9 cellular contexts compared by ENCODE assay signal in genomic region chr19:12783849-12784393, GRCh38. TPM values are rescaled to one million over a fixed set of nuclear protein-coding genes. Genes with fewer than 3 reads are reported as not detected.
DNase-seq lines count a peak whose midpoint lies in the region; ATAC-seq and TF ChIP-seq lines count a peak whose summit lies in the region.
"Had no signal": no experiment of that assay in that cellular context is flagged by ENCODE, and none has a peak within 500 bp of the region (broad histone marks: within the 10 kb centered on the region; RNA-seq: fewer than 3 reads in every experiment).

No MANE protein-coding gene starts in this region.

- H3K9me3 Mint-ChIP-seq in CD8-positive, alpha-beta memory T cell, result no peaks in the 10 kb centered on the region

- H3K4me3 Mint-ChIP-seq in CD8-positive, alpha-beta memory T cell, result peak overlapping the region in 6 of 7 donors; percentile 61 to 87 (median 72)

- 21 to 26% (median 21%) methylated on average over 15 to 19 of the region's 19 CpGs for WGBS in ovary, 3 donors

- H3K27ac ChIP-seq in CD8-positive, alpha-beta memory T cell (ENCODE audit: low read depth, low read length), result peak overlapping the region; percentile 84
- H3K27ac ChIP-seq in SK-N-MC (peak overlapping the region; percentile 93), ovary (peak overlapping the region; percentile 64 to 99)

- intact Hi-C loops in ovary (cut with DNase I), result loop anchor here in 1 of 4 donors (10.0 kb wide), 1 partner anchor 1061 kb away; no protein-coding TSS in a partner anchor

- POLR2A ChIA-PET in CD8-positive, alpha-beta memory T cell (lab: Charles Lee), result interaction anchor here (0.7 to 2.7 kb wide), 2 partner anchors 8 to 12 kb away, joined by 4 to 140 read pairs; partner anchors contain the start of gene JUNB

- no peak for TF ChIP-seq CTCF in fibroblast of villous mesenchyme (IDR thresholded peaks at IDR 0.05; ENCODE audit: insufficient read depth, low read depth, low read length)
- no peak for TF ChIP-seq CTCF in ovary (IDR thresholded peaks at IDR 0.05)

- H3K4me1 ChIP-seq in CD8-positive, alpha-beta memory T cell (ENCODE audit: insufficient read depth, low read length), result peaks cover 63% of the 10 kb centered on the region
- peaks cover 21% of the 10 kb centered on the region for H3K4me1 ChIP-seq in ovary (ENCODE audit: insufficient read depth)

- peaks cover 0 to 1% (median 0%) of the 10 kb centered on the region in 3 donors for H3K36me3 Mint-ChIP-seq in CD8-positive, alpha-beta memory T cell

- H3K27ac Mint-ChIP-seq in CD8-positive, alpha-beta memory T cell, result peak overlapping the region in 5 of 8 donors; percentile 89 to 98 (median 96)

- no peaks in the 10 kb centered on the region for H3K27me3 ChIP-seq in CD8-positive, alpha-beta memory T cell (ENCODE audit: insufficient read depth, low read length, poor library complexity, severe bottlenecking)
- no peaks in the 10 kb centered on the region for H3K27me3 ChIP-seq in ovary

- no peaks in the 10 kb centered on the region for H3K36me3 ChIP-seq in CD8-positive, alpha-beta memory T cell (ENCODE audit: insufficient read depth, low read length)
- H3K36me3 ChIP-seq in SK-N-MC (ENCODE audit: insufficient read depth, low read length) (no peaks in the 10 kb centered on the region), ovary (no peaks in the 10 kb centered on the region)

- H3K4me3 ChIP-seq in CD8-positive, alpha-beta memory T cell (ENCODE audit: low read length), result no peak overlapping the region
- no peak overlapping the region for H3K4me3 ChIP-seq in SK-N-MC
- H3K4me3 ChIP-seq in fibroblast of villous mesenchyme (ENCODE audit: low read depth, low read length), result no peak overlapping the region
- no peak overlapping the region for H3K4me3 ChIP-seq in ovary

- TF ChIP-seq POLR2A in ovary (IDR thresholded peaks at IDR 0.05), result no peak

- CTCF ChIA-PET in CD8-positive, alpha-beta memory T cell (lab: Charles Lee), result interaction anchor here (1.3 to 16.3 kb wide), 2 partner anchors 13 to 18 kb away, joined by 4 to 483 read pairs; partner anchors contain the start of genes JUNB, PRDX2 and THSD8

- no peak overlapping the region for H3K9ac ChIP-seq in SK-N-MC (ENCODE audit: insufficient read length)

- peaks cover 20 to 36% (median 24%) of the 10 kb centered on the region in 3 donors for H3K4me1 Mint-ChIP-seq in CD8-positive, alpha-beta memory T cell

- H3K27me3 Mint-ChIP-seq in CD8-positive, alpha-beta memory T cell, result peaks cover 0 to 2% of the 10 kb centered on the region in 2 donors

- TF ChIP-seq EP300 in ovary (IDR thresholded peaks at IDR 0.05), result no peak

- no peaks in the 10 kb centered on the region for H3K9me3 ChIP-seq in CD8-positive, alpha-beta memory T cell (ENCODE audit: low read length)
- H3K9me3 ChIP-seq in SK-N-MC (ENCODE audit: low read depth, low read length) (no peaks in the 10 kb centered on the region), ovary (no peaks in the 10 kb centered on the region)

- no peak for ATAC-seq in GM18870 (IDR thresholded peaks at IDR 0.05; ENCODE audit: unreplicated experiment)

- peak in 1 of 5 donors; percentile 60 for DNase-seq in CD8-positive, alpha-beta memory T cell
- DNase-seq in SK-N-MC (ENCODE audit: low read depth, low spot score) (no peak), fibroblast of villous mesenchyme (ENCODE audit: low read depth) (peak; percentile 68), ovary (peak in 4 of 5 donors; percentile 26 to 66 (median 56)), SHP77 treated with DMSO at 0.1 percent for 48 hours (lab: John Stamatoyannopoulos, UW) (no peak), cortex of kidney (lab: John Stamatoyannopoulos, UW) (no peak), OCI-M2 (lab: John Stamatoyannopoulos, UW; ENCODE audit: unreplicated experiment) (no peak)

RNA-seq across cellular contexts. Expression of gene JUNB, which starts 7.4 kb away (rescaled TPM):
- 100 to 1,000 TPM; 249 to 259 TPM for total RNA-seq in CD8-positive, alpha-beta memory T cell
- 1,529 TPM for polyA plus RNA-seq in CD8-positive, alpha-beta memory T cell
- 88.1 and 107 TPM in 2 replicates for total RNA-seq in fibroblast of villous mesenchyme
- 1,000 to 10,000 TPM in 2 of 7 donors, 100 to 1,000 TPM in 5; 154 to 3,039 (median 413) TPM for total RNA-seq in ovary
- 100 to 1,000 TPM in 1 of 2 donors, 1 to 10 TPM in 1; 6.8 to 570 TPM for polyA plus RNA-seq in ovary

RNA-seq across cellular contexts. Expression of gene HOOK2, which starts 8.6 kb away (rescaled TPM):
- 10 to 100 TPM in 1 of 2 experiments, 1 to 10 TPM in 1; 9.8 to 11.4 TPM for total RNA-seq in CD8-positive, alpha-beta memory T cell
- polyA plus RNA-seq in CD8-positive, alpha-beta memory T cell, result 2.9 TPM
- total RNA-seq in fibroblast of villous mesenchyme (12.2 and 15.1 TPM in 2 replicates), ovary (10 to 100 TPM; 24.9 to 52.2 (median 27.9) TPM)
- polyA plus RNA-seq in ovary, result 10 to 100 TPM; 12.2 to 23.5 TPM

RNA-seq across cellular contexts. Expression of gene PRDX2, which starts 17.7 kb away (rescaled TPM):
- 100 to 1,000 TPM; 183 to 184 TPM for total RNA-seq in CD8-positive, alpha-beta memory T cell
- polyA plus RNA-seq in CD8-positive, alpha-beta memory T cell, result 257 TPM
- total RNA-seq in fibroblast of villous mesenchyme (222 and 230 TPM in 2 replicates), ovary (100 to 1,000 TPM; 191 to 321 (median 263) TPM)
- polyA plus RNA-seq in ovary, result 100 to 1,000 TPM in 1 of 2 donors, 10 to 100 TPM in 1; 98.3 to 237 TPM

RNA-seq across cellular contexts. Expression of gene THSD8, which starts 17.9 kb away (rescaled TPM):
- 10 to 100 TPM; 24.6 to 31.0 TPM for total RNA-seq in CD8-positive, alpha-beta memory T cell
- not detected for polyA plus RNA-seq in CD8-positive, alpha-beta memory T cell
- total RNA-seq in fibroblast of villous mesenchyme, result not detected in 2 replicates
- total RNA-seq in ovary, result 1 to 10 TPM in 5 of 7 donors, under 1 TPM in 1, not detected in 1; 0.71 to 5.4 (median 2.6) TPM
- polyA plus RNA-seq in ovary, result 1 to 10 TPM; 1.4 to 7.2 TPM
- total RNA-seq: renal cortical epithelial cell had no signal

RNA-seq across cellular contexts. Expression of gene RNASEH2A, which starts 22.5 kb away (rescaled TPM):
- total RNA-seq in CD8-positive, alpha-beta memory T cell, result 10 to 100 TPM; 51.5 to 62.4 TPM
- polyA plus RNA-seq in CD8-positive, alpha-beta memory T cell, result 24.1 TPM
- total RNA-seq in fibroblast of villous mesenchyme (20.0 and 22.9 TPM in 2 replicates), ovary (10 to 100 TPM in 1 of 7 donors, 1 to 10 TPM in 6; 1.2 to 12.2 (median 7.7) TPM)
- polyA plus RNA-seq in ovary, result 1 to 10 TPM; 1.6 to 8.0 TPM

Comparison
In these comparisons a context has a peak if more than half of its experiments do, and no peak if none do; other contexts are left out.
1. DNase-seq: peak in fibroblast of villous mesenchyme (single experiment) and ovary (4 of 5); none in SK-N-MC (single experiment), SHP77 treated with DMSO at 0.1 percent for 48 hours (single experiment), cortex of kidney (single experiment) and OCI-M2 (single experiment).
2. Peak in every context shown above with its lines, with median percentiles within 50 percentile points of each other: H3K27ac ChIP-seq.